In genomic region chr10:48901152-48901705, GRCh38 we compare ENCODE assay signal across 1 cellular context.
TF ChIP-seq lines count a peak whose summit lies in the region.

No MANE protein-coding gene starts in this region.

TF ChIP-seq in SK-N-SH treated with all-trans-retinoic acid at 6 μM for 48 hours, 23 proteins besides CTCF, POLR2A, EP300 and RAD21 (continued from another document):
- no peak for TF ChIP-seq PPARA (CRISPR knock-in tag; IDR thresholded peaks at IDR 0.05; ENCODE audit: borderline replicate concordance)
